In genomic region chr1:46132529-46133180, GRCh38 we compare ENCODE assay signal across 8 cellular contexts. TPM values are rescaled to one million over a fixed set of nuclear protein-coding genes. Genes with fewer than 3 reads are reported as not detected.
A peak's percentile ranks its signal among the peaks of the same experiment; 100 is the strongest.
DNase-seq lines count a peak whose midpoint lies in the region; ATAC-seq and TF ChIP-seq lines count a peak whose summit lies in the region.

PIK3R3 (minus strand) TSS chr1:46132629; CDS start chr1:46131952, 677 bp downstream.

- peak; percentile 99 for DNase-seq in AG04450 (ENCODE audit: low read depth, low spot score)
- peak; percentile 99 for DNase-seq in NCI-H2227 treated with DMSO at 0.1 percent for 48 hours (lab: John Stamatoyannopoulos, UW)
- peak; percentile 72 for DNase-seq in activated CD4-positive, CD25-positive, alpha-beta regulatory T cell treated with anti-CD3 and anti-CD28 coated beads, Interleukin-2, amount 50 U/mL, for 16 hours (ENCODE audit: low read depth, low spot score)
- peak; percentile 99 for DNase-seq in cerebellar cortex (ENCODE audit: low spot score)
- peak; percentile 99 for DNase-seq in iris pigment epithelial cell (ENCODE audit: low read depth)
- DNase-seq in stimulated activated CD4-positive, alpha-beta T cell treated with anti-CD3 and anti-CD28 coated beads, Interleukin-12 subunit alpha, Interleukin-12 subunit beta, amount 100 ng/mL, for 24 hours (ENCODE audit: low read depth in 2 of 2), result peak; percentile 80 to 86

- no peaks in the 10 kb centered on the region for H3K27me3 ChIP-seq in AG04450 (ENCODE audit: control insufficient read depth, insufficient read depth, low read length)

- peak within 1 kb of the TSS; percentile 80 for H3K4me3 ChIP-seq in AG04450 (ENCODE audit: low read depth, low read length)

- POLR2A ChIA-PET in AG04450 (lab: Yijun Ruan, JAX), result interaction anchor here (0.6 to 2.2 kb wide), 25 partner anchors 9 to 98 kb away, joined by 3 to 10 read pairs (median 4); partner anchors contain the start of gene POMGNT1

- peak; percentile 89 for ATAC-seq in GM18907 (IDR thresholded peaks at IDR 0.05; ENCODE audit: unreplicated experiment)
- peak; percentile 89 for ATAC-seq in HG03159 (IDR thresholded peaks at IDR 0.05; ENCODE audit: unreplicated experiment)

- CTCF ChIA-PET in AG04450 (lab: Charles Lee), result interaction anchor here (1.2 to 1.4 kb wide), 3 partner anchors 49 to 100 kb away, joined by 3 to 6 read pairs (median 6); no protein-coding TSS in a partner anchor

- TF ChIP-seq CTCF in AG04450 (IDR thresholded peaks at IDR 0.05; ENCODE audit: low read depth, low read length), result no peak

- no peaks in the 10 kb centered on the region for H3K9me3 ChIP-seq in AG04450 (ENCODE audit: control insufficient read depth, insufficient read depth, low read length)

- peak within 1 kb of the TSS; percentile 99 for H3K27ac ChIP-seq in AG04450 (ENCODE audit: low read depth, low read length)

RNA-seq across cellular contexts. Expression of gene PIK3R3, which starts in this region (rescaled TPM):
- polyA plus RNA-seq in AG04450 (2011; rRNA removed), result 11.3 and 14.5 TPM in 2 replicates
- 17.1 and 19.5 TPM in 2 replicates for polyA minus RNA-seq in AG04450 (2011; rRNA and poly(A)+ RNA removed)

Comparison
In these comparisons a context has a peak if more than half of its experiments do, and no peak if none do; other contexts are left out.
1. Peak in every context shown above with its lines: DNase-seq, ATAC-seq, H3K4me3 ChIP-seq and H3K27ac ChIP-seq.